Comparison of ENCODE assay signal across 5 cellular contexts in genomic region chr15:93882779-93883178, GRCh38.
"Had no signal": no experiment of that assay in that cellular context is flagged by ENCODE, and none has a peak within 500 bp of the region (broad histone marks: within the 10 kb centered on the region; RNA-seq: fewer than 3 reads in every experiment).

No MANE protein-coding gene starts in this region.

- H3K4me3 Mint-ChIP-seq: GM23338, H9 had no signal

- H3K9me3 Mint-ChIP-seq: GM23338 had no signal

- H3K4me2 ChIP-seq: GM23338 had no signal

- H3K27ac Mint-ChIP-seq: GM23338, H9 had no signal

- DNase-seq: H9, HCEC 1CT, IMR-90 had no signal

- H3K4me3 ChIP-seq: GM23338, K562 had no signal
